ENCODE assay signal across 27 cellular contexts in genomic region chr10:30351502-30351901, GRCh38.
"Had no signal": no experiment of that assay in that cellular context is flagged by ENCODE, and none has a peak within 500 bp of the region (broad histone marks: within the 10 kb centered on the region; RNA-seq: fewer than 3 reads in every experiment).

No MANE protein-coding gene starts in this region.

- H3K4me3 ChIP-seq: heart right ventricle, left lung, lower lobe of right lung, neural progenitor cell, right atrium auricular region, right lobe of liver, smooth muscle cell, tibial nerve, upper lobe of left lung, vagina had no signal

- ATAC-seq: heart right ventricle; left cardiac atrium; left lung; lower lobe of right lung; naive thymus-derived CD8-positive, alpha-beta T cell; right lobe of liver; stimulated activated memory B cell treated with anti-CD40 and anti-IgM and Interleukin-4, amounts not matched to agents 10 μg/mL and 1 μg/mL and 100 μg/mL, for 72 hours; stimulated activated naive CD8-positive, alpha-beta T cell treated with anti-CD3 and anti-CD28 coated beads, Interleukin-15, amount 100 ng/mL, for 72 hours had no signal

- H3K27me3 ChIP-seq: heart right ventricle, left lung, neutrophil, right atrium auricular region, right lobe of liver, tibial nerve, upper lobe of left lung, vagina had no signal

- H3K36me3 Mint-ChIP-seq: naive thymus-derived CD8-positive, alpha-beta T cell; stimulated activated memory B cell treated with anti-CD40 and anti-IgM and Interleukin-4, amounts not matched to agents 10 μg/mL and 1 μg/mL and 100 μg/mL, for 72 hours had no signal

- H3K27ac Mint-ChIP-seq: naive thymus-derived CD8-positive, alpha-beta T cell; neural progenitor cell; stimulated activated memory B cell treated with anti-CD40 and anti-IgM and Interleukin-4, amounts not matched to agents 10 μg/mL and 1 μg/mL and 100 μg/mL, for 72 hours; stimulated activated naive CD8-positive, alpha-beta T cell treated with anti-CD3 and anti-CD28 coated beads, Interleukin-15, amount 100 ng/mL, for 72 hours had no signal

- H3K27ac ChIP-seq: heart right ventricle, left lung, lower lobe of right lung, neural progenitor cell, neutrophil, parathyroid adenoma, right atrium auricular region, right lobe of liver, tibial nerve, upper lobe of left lung, vagina had no signal

- DNase-seq: heart right ventricle; hippocampal formation; kidney glomerular epithelial cell; left cardiac atrium; lower lobe of right lung; mammary epithelial cell; mesenchymal stem cell; naive thymus-derived CD8-positive, alpha-beta T cell; occipital lobe; right lobe of liver; stimulated activated CD4-positive, alpha-beta T cell treated with anti-CD3 and anti-CD28 coated beads, Interleukin-1b, Interleukin-23, amount 100 ng/mL, for 48 hours; stimulated activated CD4-positive, alpha-beta T cell treated with anti-CD3 and anti-CD28 coated beads, Interleukin-2, amount 100 ng/mL, for 48 hours; stimulated activated CD4-positive, alpha-beta T cell treated with anti-CD3 and anti-CD28 coated beads, Interleukin-4, amount 100 ng/mL, for 4 hours; stimulated activated CD8-positive, alpha-beta memory T cell treated with anti-CD3 and anti-CD28 coated beads, Interleukin-4, amount 100 ng/mL, for 48 hours; stimulated activated naive CD4-positive, alpha-beta T cell treated with Interleukin-2 at 50 U/mL for 16 hours; stimulated activated naive CD8-positive, alpha-beta T cell treated with anti-CD3 and anti-CD28 coated beads, Interleukin-15, amount 100 ng/mL, for 72 hours; substantia nigra; upper lobe of left lung had no signal

- H3K9me3 Mint-ChIP-seq: naive thymus-derived CD8-positive, alpha-beta T cell; neural progenitor cell; stimulated activated memory B cell treated with anti-CD40 and anti-IgM and Interleukin-4, amounts not matched to agents 10 μg/mL and 1 μg/mL and 100 μg/mL, for 72 hours; stimulated activated naive CD8-positive, alpha-beta T cell treated with anti-CD3 and anti-CD28 coated beads, Interleukin-15, amount 100 ng/mL, for 72 hours had no signal

- H3K4me3 Mint-ChIP-seq: neural progenitor cell; stimulated activated memory B cell treated with anti-CD40 and anti-IgM and Interleukin-4, amounts not matched to agents 10 μg/mL and 1 μg/mL and 100 μg/mL, for 72 hours; stimulated activated naive CD8-positive, alpha-beta T cell treated with anti-CD3 and anti-CD28 coated beads, Interleukin-15, amount 100 ng/mL, for 72 hours had no signal

- H3K27me3 Mint-ChIP-seq: stimulated activated naive CD8-positive, alpha-beta T cell treated with anti-CD3 and anti-CD28 coated beads, Interleukin-15, amount 100 ng/mL, for 72 hours had no signal

- H3K9me3 ChIP-seq: heart right ventricle, left lung, lower lobe of right lung, neutrophil, right atrium auricular region, right lobe of liver, tibial nerve, upper lobe of left lung, vagina had no signal

- H3K36me3 ChIP-seq: heart right ventricle, left lung, lower lobe of right lung, neural progenitor cell, neutrophil, right atrium auricular region, right lobe of liver, tibial nerve, upper lobe of left lung, vagina had no signal
